26 cellular contexts compared by ENCODE assay signal in genomic region chrX:122833230-122833629, GRCh38.
"Had no signal": no experiment of that assay in that cellular context is flagged by ENCODE, and none has a peak within 500 bp of the region (broad histone marks: within the 10 kb centered on the region; RNA-seq: fewer than 3 reads in every experiment).

No MANE protein-coding gene starts in this region.

- H3K27ac ChIP-seq: left lung, lower lobe of right lung, pancreas, prostate gland, skin epidermis, suprapubic skin, thoracic aorta, tibial artery, upper lobe of right lung had no signal

- DNase-seq: kidney; left colon; left lung; lower lobe of right lung; mammary epithelial cell; mesenchymal stem cell; naive thymus-derived CD8-positive, alpha-beta T cell; nucleus accumbens; pancreas; posterior cingulate gyrus; retina; right cardiac atrium; stimulated activated CD4-positive, alpha-beta T cell treated with anti-CD3 and anti-CD28 coated beads, Interleukin-12 subunit alpha, Interleukin-12 subunit beta, amount 100 ng/mL, for 4 hours; stimulated activated CD4-positive, alpha-beta T cell treated with anti-CD3 and anti-CD28 coated beads, Interleukin-15, amount 100 ng/mL, for 24 hours; stimulated activated CD4-positive, alpha-beta T cell treated with anti-CD3 and anti-CD28 coated beads, Interleukin-2, amount 100 ng/mL, for 24 hours; stimulated activated CD4-positive, alpha-beta T cell treated with anti-CD3 and anti-CD28 coated beads, Interleukin-4, amount 100 ng/mL, for 1 hour; stimulated activated naive B cell treated with anti-CD40 and anti-IgM and Interleukin-4, amounts not matched to agents 10 μg/mL and 1 μg/mL and 100 μg/mL, for 72 hours; tibial artery; trophoblast cell; upper lobe of right lung had no signal

- H3K36me3 ChIP-seq: left lung, lower lobe of right lung, pancreas, prostate gland, suprapubic skin, thoracic aorta, tibial artery, upper lobe of right lung had no signal

- ATAC-seq: left colon; left lung; lower lobe of right lung; naive thymus-derived CD8-positive, alpha-beta T cell; right cardiac atrium; sciatic nerve; stimulated activated naive B cell treated with anti-CD40 and anti-IgM and Interleukin-4, amounts not matched to agents 10 μg/mL and 1 μg/mL and 100 μg/mL, for 72 hours; upper lobe of right lung had no signal

- H3K27me3 ChIP-seq: left lung, pancreas, suprapubic skin, tibial artery, upper lobe of right lung had no signal

- H3K4me1 ChIP-seq: left lung, lower lobe of right lung, pancreas, prostate gland, suprapubic skin, tibial artery, upper lobe of right lung had no signal

- H3K9me3 ChIP-seq: left lung, lower lobe of right lung, pancreas, prostate gland, suprapubic skin, thoracic aorta, tibial artery, upper lobe of right lung had no signal

- FAIRE-seq: urothelium cell line had no signal

- H3K4me3 ChIP-seq: left lung, lower lobe of right lung, pancreas, prostate gland, skin epidermis, suprapubic skin, thoracic aorta, tibial artery, upper lobe of right lung had no signal
